ENCODE assay signal across 11 cellular contexts in genomic region chr1:9066945-9067807, GRCh38. TPM values are rescaled to one million over a fixed set of nuclear protein-coding genes. Genes with fewer than 3 reads are reported as not detected.
A peak's percentile ranks its signal among the peaks of the same experiment; 100 is the strongest.
DNase-seq lines count a peak whose midpoint lies in the region; ATAC-seq, FAIRE-seq and TF ChIP-seq lines count a peak whose summit lies in the region.
"Had no signal": no experiment of that assay in that cellular context is flagged by ENCODE, and none has a peak within 500 bp of the region (broad histone marks: within the 10 kb centered on the region; RNA-seq: fewer than 3 reads in every experiment).

No MANE protein-coding gene starts in this region.

- H3K36me3 ChIP-seq in GM12878 (ENCODE audit: control insufficient read depth in 2 of 2, insufficient read depth in 2 of 2, low read length in 1 of 2) (peaks cover 0 to 3% of the 10 kb centered on the region in 2 experiments; a peak in 1 of 4 replicates), thymus (ENCODE audit: control insufficient read depth, insufficient read depth) (no peaks in the 10 kb centered on the region)
- H3K36me3 ChIP-seq: thoracic aorta had no signal

- POLR2A ChIA-PET in GM12878 (lab: Charles Lee): interaction anchor here (0.6 to 7.1 kb wide), 8 partner anchors 9 to 190 kb away, joined by 3 to 45 read pairs (median 4); no protein-coding TSS in a partner anchor

- H3K9me3 ChIP-seq in GM12878 (replicated peaks; ENCODE audit: control insufficient read depth, insufficient read depth, low read length): no peaks in the 10 kb centered on the region
- no peaks in the 10 kb centered on the region for H3K9me3 ChIP-seq in thymus (ENCODE audit: control insufficient read depth)
- H3K9me3 ChIP-seq: thoracic aorta had no signal

- SMC1A ChIA-PET in GM12878 (lab: Charles Lee; ENCODE audit: uncharacterized antibody, unreplicated experiment): interaction anchor here (1.2 to 2.5 kb wide), 4 partner anchors 13 to 120 kb away, joined by 3 to 22 read pairs (median 4); no protein-coding TSS in a partner anchor

- intact Hi-C loops in GM12878 (cut with micrococcal nuclease; ENCODE audit: unreplicated experiment): no loop called here

- peak; percentile 19; the same call in 1 of the 2 replicates for TF ChIP-seq RAD21 in GM12878 (IDR thresholded peaks at IDR 0.05; ENCODE audit: insufficient read depth, low read depth, low read length)

- peak; percentile 48 for TF ChIP-seq POLR2A in GM12878 (IDR thresholded peaks at IDR 0.05; ENCODE audit: low read depth, low read length)

- H3K4me1 ChIP-seq in GM12878 (ENCODE audit: control insufficient read depth, insufficient read depth, low read length) (peaks cover 37% of the 10 kb centered on the region), thymus (ENCODE audit: control insufficient read depth, insufficient read depth, low read length) (no peaks in the 10 kb centered on the region)

- peaks cover 56% of the 10 kb centered on the region for H3K79me2 ChIP-seq in GM12878 (ENCODE audit: control insufficient read depth, insufficient read depth, low read length)

- no peaks in the 10 kb centered on the region for H4K20me1 ChIP-seq in GM12878 (ENCODE audit: control insufficient read depth, insufficient read depth)

- H3K4me3 ChIP-seq in GM12878: peak overlapping the region; percentile 79
- H3K4me3 ChIP-seq in thymus (ENCODE audit: low read length): no peak overlapping the region
- H3K4me3 ChIP-seq: thoracic aorta had no signal

- H3K27me3 ChIP-seq in GM12878 (replicated peaks in 1 of 2; ENCODE audit: control insufficient read depth in 2 of 2, insufficient read depth in 2 of 2, low read length in 1 of 2) (no peaks in the 10 kb centered on the region), thymus (ENCODE audit: control insufficient read depth, insufficient read depth) (no peaks in the 10 kb centered on the region)

- ATAC-seq in GM12878: peak; percentile 41
- ATAC-seq in stimulated activated naive CD8-positive, alpha-beta T cell treated with anti-CD3 and anti-CD28 coated beads, Interleukin-15, Interleukin-2, amounts not matched to agents 100 U/mL and 50 U/mL, for 24 hours: no peak

- peak; percentile 41 for FAIRE-seq in GM12878 (lab: Jason Lieb, UNC)

- H3K4me2 ChIP-seq in GM12878 (ENCODE audit: control insufficient read depth, insufficient read depth): peak overlapping the region; percentile 85

- no peak overlapping the region; the same call in 1 of the 2 replicates for H2AFZ ChIP-seq in GM12878 (ENCODE audit: control insufficient read depth, low read depth, low read length)

- DNase-seq in HS-5 (ENCODE audit: low read depth): peak; percentile 92
- DNase-seq in GM12878 (ENCODE audit: low read depth, low spot score): no peak
- DNase-seq in iris pigment epithelial cell (ENCODE audit: low read depth): peak; percentile 95
- no peak for DNase-seq in A172 (ENCODE audit: low spot score)
- DNase-seq in stimulated activated naive CD8-positive, alpha-beta T cell treated with anti-CD3 and anti-CD28 coated beads, Interleukin-15, Interleukin-2, amounts not matched to agents 100 U/mL and 50 U/mL, for 24 hours: no peak
- no peak for DNase-seq in NCI-H446 (lab: John Stamatoyannopoulos, UW)
- DNase-seq in COR-L47 (lab: John Stamatoyannopoulos, UW): no peak
- DNase-seq: activated effector memory CD4-positive, alpha-beta T cell treated with Interleukin-2 at 50 U/mL for 16 hours; NCI-H526 had no signal

- TF ChIP-seq CTCF in GM12878 (IDR thresholded peaks at IDR 0.05 in 2 of 3, conservative IDR thresholded peaks at IDR 0.05 in 1 of 3; ENCODE audit: control insufficient read depth in 2 of 3, extremely low read depth in 1 of 3, insufficient read depth in 1 of 3, low read depth in 3 of 3, low read length in 3 of 3): peak in 2 of 3 experiments; percentile 1 to 16; a peak in 1 of 6 replicates

- H3K27ac ChIP-seq in GM12878 (ENCODE audit: control insufficient read depth, insufficient read depth) (peak overlapping the region; percentile 93), thymus (ENCODE audit: low read depth) (peak overlapping the region; percentile 25)
- H3K27ac ChIP-seq: thoracic aorta had no signal

- peak overlapping the region; percentile 70 for H3K9ac ChIP-seq in GM12878 (ENCODE audit: control insufficient read depth, insufficient read depth, low read length)

- BruUV-seq in GM12878 (replicated peaks; lab: Mats Ljungman, UMichigan): TSS peak; percentile 66

- in situ Hi-C loops in GM12878 (cut with MboI): no loop called here

- WGBS in GM12878 (ENCODE audit: insufficient coverage, insufficient replicate concordance, low lambda C conversion rate, missing lambda C conversion rate): 78% methylated on average over 24 of the region's 24 CpGs
- WGBS in thymus: 90% methylated on average over 24 of the region's 24 CpGs

- CTCF ChIA-PET in GM12878 (lab: Yijun Ruan, JAX): interaction anchor here (1.0 to 3.4 kb wide), 6 partner anchors 8 to 41 kb away, joined by 3 to 19 read pairs (median 4); no protein-coding TSS in a partner anchor

- RAD21 ChIA-PET in GM12878 (lab: Charles Lee; ENCODE audit: unreplicated experiment): interaction anchor here (0.7 to 1.1 kb wide), 3 partner anchors 13 to 30 kb away, joined by 3 to 5 read pairs (median 3); no protein-coding TSS in a partner anchor

- peak in 1 of 2 experiments; percentile 31; a peak in 1 of 4 replicates for TF ChIP-seq EP300 in GM12878 (IDR thresholded peaks at IDR 0.05; ENCODE audit: borderline replicate concordance in 1 of 2, control insufficient read depth in 1 of 2, low read depth in 2 of 2, low read length in 2 of 2)

TF ChIP-seq in GM12878, 131 proteins besides CTCF, POLR2A, EP300 and RAD21 (continues in another document):
- TF ChIP-seq GABPA (IDR thresholded peaks at IDR 0.05; ENCODE audit: low read depth) (no peak), ZNF687 (IDR thresholded peaks at IDR 0.05) (peak; percentile 95)

RNA-seq across cellular contexts. Expression of gene SLC2A5, which starts 2.3 kb away (rescaled TPM):
- 209 and 221 TPM in 2 replicates for total RNA-seq in GM12878 (2013; cell fraction: nucleolus; rRNA removed)
- 20.1 and 24.2 TPM in 2 replicates for total RNA-seq in GM12878 (2014; rRNA removed)
- total RNA-seq in GM12878 (2014; rRNA removed; fragmentation: Illumina TruSeq; extraction: Trizol): 10.6 and 12.3 TPM in 2 replicates
- 30.9 and 32.3 TPM in 2 replicates for total RNA-seq in GM12878 (2021)
- polyA plus RNA-seq in GM12878 (2011; ENCODE audit: low read depth): 47.3 TPM
- 60.0 and 76.6 TPM in 2 replicates for polyA plus RNA-seq in GM12878 (2011; rRNA removed)
- polyA plus RNA-seq in GM12878 (2011; cell fraction: cytosol; rRNA removed): 47.9 and 67.2 TPM in 2 replicates
- polyA plus RNA-seq in GM12878 (2011; cell fraction: nucleus; rRNA removed): 282 and 381 TPM in 2 replicates
- polyA plus RNA-seq in GM12878 (2012): 32.5 and 62.6 TPM in 2 replicates
- 28.7 and 37.7 TPM in 2 replicates for polyA plus RNA-seq in GM12878 (2014; fragmentation: Illumina TruSeq; extraction: Trizol)
- 1 to 10 TPM; 4.5 to 5.2 TPM for polyA plus RNA-seq in GM12878 (2014; fragmentation: Nextera tagmentation; extraction: Ambion mirVana)
- 24.7 and 27.4 TPM in 2 replicates for polyA plus RNA-seq in GM12878 (2014; rRNA removed)
- 10 to 100 TPM; 19.9 to 23.5 TPM for polyA plus RNA-seq in GM12878 (2016; fragmentation: Nextera tagmentation; extraction: Ambion mirVana)
- polyA minus RNA-seq in GM12878 (2011; rRNA and poly(A)+ RNA removed): 81.5 and 87.0 TPM in 2 replicates
- 26.9 and 29.1 TPM in 2 replicates for polyA minus RNA-seq in GM12878 (2011; cell fraction: cytosol; rRNA and poly(A)+ RNA removed)
- polyA minus RNA-seq in GM12878 (2011; cell fraction: nucleus; rRNA and poly(A)+ RNA removed): 43.3 and 45.3 TPM in 2 replicates
- polyA plus RNA-seq in thymus: 6.8 TPM
- not detected in 2 replicates for total RNA-seq in A172 (2014; rRNA removed; shearing (Covaris generic))

RNA-seq across cellular contexts. Expression of gene SLC2A7, which starts 41.0 kb away (rescaled TPM):
- not detected in 2 replicates for total RNA-seq in GM12878 (2013; cell fraction: nucleolus; rRNA removed)
- total RNA-seq in GM12878 (2014; rRNA removed) (not detected in 2 replicates), GM12878 (2014; rRNA removed; fragmentation: Illumina TruSeq; extraction: Trizol) (not detected in 2 replicates), GM12878 (2021) (not detected in 2 replicates)
- polyA plus RNA-seq in GM12878 (2011; ENCODE audit: low read depth): not detected
- polyA plus RNA-seq in GM12878 (2011; rRNA removed) (not detected in 2 replicates), GM12878 (2014; fragmentation: Illumina TruSeq; extraction: Trizol) (not detected in 2 replicates), GM12878 (2014; fragmentation: Nextera tagmentation; extraction: Ambion mirVana) (not detected), GM12878 (2014; rRNA removed) (not detected in 2 replicates), GM12878 (2016; fragmentation: Nextera tagmentation; extraction: Ambion mirVana) (not detected), thymus (0.05 TPM)
- not detected in 2 replicates for polyA plus RNA-seq in GM12878 (2011; cell fraction: cytosol; rRNA removed)
- not detected in 2 replicates for polyA plus RNA-seq in GM12878 (2011; cell fraction: nucleus; rRNA removed)
- not detected in 2 replicates for polyA plus RNA-seq in GM12878 (2012)
- polyA minus RNA-seq in GM12878 (2011; rRNA and poly(A)+ RNA removed): not detected in 2 replicates
- polyA minus RNA-seq in GM12878 (2011; cell fraction: cytosol; rRNA and poly(A)+ RNA removed): not detected in 2 replicates
- polyA minus RNA-seq in GM12878 (2011; cell fraction: nucleus; rRNA and poly(A)+ RNA removed): not detected in 2 replicates
- total RNA-seq in A172 (2014; rRNA removed; shearing (Covaris generic)): not detected in 2 replicates
- total RNA-seq: thoracic aorta had no signal

Comparison
In these comparisons a context has a peak if more than half of its experiments do, and no peak if none do; other contexts are left out.
1. DNase-seq: peak in HS-5 (single experiment) and iris pigment epithelial cell (single experiment); none in GM12878 (single experiment), A172 (single experiment), stimulated activated naive CD8-positive, alpha-beta T cell treated with anti-CD3 and anti-CD28 coated beads, Interleukin-15, Interleukin-2, amounts not matched to agents 100 U/mL and 50 U/mL, for 24 hours (single experiment), NCI-H446 (0 of 2) and COR-L47 (single experiment).
2. RNA of gene SLC2A5, which starts 2.3 kb away (total RNA-seq): 10.6 to 221 TPM in GM12878; not detected in A172; every median in the first group is over 10 times any median in the second.